Comparison of ENCODE assay signal across 34 cellular contexts in genomic region chr18:51807336-51807735, GRCh38.
"Had no signal": no experiment of that assay in that cellular context is flagged by ENCODE, and none has a peak within 500 bp of the region (broad histone marks: within the 10 kb centered on the region; RNA-seq: fewer than 3 reads in every experiment).

No MANE protein-coding gene starts in this region.

- H3K9me3 ChIP-seq: MG63 had no signal

- H3K9ac ChIP-seq: KMS-11 had no signal

- H3K36me3 ChIP-seq: MG63 had no signal

- H3K27ac ChIP-seq: KMS-11 had no signal

- H3K27me3 ChIP-seq: MG63 had no signal

- H3K4me2 ChIP-seq: KMS-11 had no signal

- H3K4me3 ChIP-seq: MG63 had no signal

- DNase-seq: Karpas-422, Kasumi-1, KG1, MG63, MV-4-11, NCI-H1048, NCI-H1092, NCI-H1092 treated with DMSO at 0.1 percent for 48 hours, NCI-H1105, NCI-H1105 treated with DMSO at 0.1 percent for 48 hours, NCI-H1417, NCI-H1417 treated with DMSO at 0.1 percent for 48 hours, NCI-H1436, NCI-H1436 treated with DMSO at 0.1 percent for 48 hours, NCI-H146, NCI-H1694, NCI-H1694 treated with DMSO at 0.1 percent for 48 hours, NCI-H187, NCI-H187 treated with DMSO at 0.1 percent for 48 hours, NCI-H1930, NCI-H2029, NCI-H2029 treated with DMSO at 0.1 percent for 48 hours, NCI-H2081, NCI-H2081 treated with DMSO at 0.1 percent for 48 hours, NCI-H2107, NCI-H2171, NCI-H2171 treated with DMSO at 0.1 percent for 48 hours, NCI-H2227 treated with DMSO at 0.1 percent for 48 hours, NCI-H226, NCI-H345, NCI-H446, NCI-H446 treated with DMSO at 0.1 percent for 48 hours, NCI-H510A had no signal
